ENCODE assay signal across 38 cellular contexts in the genomic region with DNA sequence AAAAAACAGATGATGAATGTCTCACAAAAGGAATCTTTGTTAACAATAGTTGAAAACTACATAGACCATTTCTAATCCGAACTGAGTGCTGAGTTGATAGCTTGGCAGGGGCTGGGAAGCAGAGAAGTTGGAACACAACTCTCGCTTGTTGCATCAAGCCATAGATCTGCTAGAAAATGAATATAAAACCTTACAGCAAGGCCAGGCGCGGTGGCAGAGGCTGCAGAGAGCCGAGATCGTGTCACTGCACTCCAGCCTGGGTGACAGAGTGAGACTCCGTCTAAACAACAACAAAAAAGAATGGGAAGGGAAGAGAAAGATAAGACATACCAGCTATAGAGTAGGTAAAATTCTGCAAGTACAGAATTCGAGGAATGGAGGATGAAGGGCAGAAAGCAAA. TPM values are rescaled to one million over a fixed set of nuclear protein-coding genes. Genes with fewer than 3 reads are reported as not detected.
"Had no signal": no experiment of that assay in that cellular context is flagged by ENCODE, and none has a peak within 500 bp of the region (broad histone marks: within the 10 kb centered on the region; RNA-seq: fewer than 3 reads in every experiment).

No MANE protein-coding gene starts in this region.

- H3K9me3 Mint-ChIP-seq: activated B cell treated with CpG ODN at 0.5 μM for 24 hours; activated CD4-positive, alpha-beta T cell treated with anti-CD3 and anti-CD28 coated beads, Interleukin-2, amount 10 ng/mL, durations not matched to agents 24 days and 14 days; activated CD8-positive, alpha-beta T cell treated with anti-CD3 and anti-CD28 coated beads for 36 hours; activated naive CD4-positive, alpha-beta T cell treated with anti-CD3 and anti-CD28 coated beads, Interleukin-2, amount 50 U/mL, for 72 hours; activated naive CD8-positive, alpha-beta T cell treated with anti-CD3 and anti-CD28 coated beads for 36 hours; activated T-cell treated with anti-CD3 and anti-CD28 coated beads, Interleukin-2, amount 50 U/mL, for 4 hours; activated T-cell treated with anti-CD3 and anti-CD28 coated beads, Interleukin-2, amount 50 U/mL, for 72 hours; activated T-helper 1 cell treated with anti-CD3 and anti-CD28 coated beads, Interleukin-12 subunit alpha, Interleukin-12 subunit beta, Interleukin-2, Interleukin-4 antibody, amounts not matched to agents 30 ng/mL and 10 ng/mL and 1 ng/mL, durations not matched to agents 14 hours and 24 hours and 36 hours; activated T-helper 17 cell treated with anti-CD3 and anti-CD28 coated beads, Interleukin-2, amount 50 U/mL, for 72 hours; central memory CD8-positive, alpha-beta T cell; T-helper 1 cell treated with Interleukin-12 subunit alpha and Interleukin-12 subunit beta and Interleukin-4 antibody, amounts not matched to agents 30 μg/mL and 1 μg/mL, for 36 hours; T-helper 2 cell treated with Interferon-gamma antibody and Interleukin-4, amounts not matched to agents 5 μg/mL and 100 μg/mL, for 36 hours had no signal

- DNase-seq: activated B cell treated with CpG ODN at 0.5 μM for 24 hours; activated CD4-positive, alpha-beta memory T cell treated with anti-CD3 and anti-CD28 coated beads for 36 hours; activated CD4-positive, alpha-beta T cell treated with anti-CD3 and anti-CD28 coated beads for 4 hours; activated CD4-positive, alpha-beta T cell treated with anti-CD3 and anti-CD28 coated beads, Interleukin-2, amount 10 ng/mL, durations not matched to agents 24 days and 14 days; activated CD4-positive, alpha-beta T cell treated with anti-CD3 and anti-CD28 coated beads, Interleukin-2, amount 50 U/mL, for 1 hour; activated CD4-positive, alpha-beta T cell treated with anti-CD3 and anti-CD28 coated beads, Interleukin-2, amount 50 U/mL, for 4 hours; activated CD4-positive, CD25-positive, alpha-beta regulatory T cell treated with anti-CD3 and anti-CD28 coated beads, Interleukin-2, amount 50 U/mL, for 72 hours; activated CD8-positive, alpha-beta memory T cell treated with anti-CD3 and anti-CD28 coated beads, Interleukin-2, amount 10 ng/mL, durations not matched to agents 7 days and 5 days; activated CD8-positive, alpha-beta T cell treated with anti-CD3 and anti-CD28 coated beads for 36 hours; activated effector memory CD4-positive, alpha-beta T cell treated with anti-CD3 and anti-CD28 coated beads, Interleukin-2, amount 50 U/mL, for 16 hours; activated gamma-delta T cell treated with Interleukin-2 at 50 U/mL for 16 hours; activated naive CD4-positive, alpha-beta T cell; activated naive CD4-positive, alpha-beta T cell treated with anti-CD3 and anti-CD28 coated beads for 36 hours; activated naive CD4-positive, alpha-beta T cell treated with anti-CD3 and anti-CD28 coated beads, Interleukin-2, amount 50 U/mL, for 16 hours; activated naive CD8-positive, alpha-beta T cell treated with anti-CD3 and anti-CD28 coated beads for 36 hours; activated T-cell treated with anti-CD3 and anti-CD28 coated beads for 4 hours; activated T-cell treated with anti-CD3 and anti-CD28 coated beads, Interleukin-2, amount 50 U/mL, for 1 hour; activated T-cell treated with anti-CD3 and anti-CD28 coated beads, Interleukin-2, amount 50 U/mL, for 4 hours; activated T-cell treated with anti-CD3 and anti-CD28 coated beads, Interleukin-2, amount 50 U/mL, for 72 hours; adrenal gland; amygdala; anterior cingulate cortex; caudate nucleus; cerebellar nuclear complex; T-helper 1 cell; T-helper 2 cell; T-helper 9 cell had no signal

- H3K4me1 Mint-ChIP-seq: activated B cell treated with CpG ODN at 0.5 μM for 24 hours; activated CD4-positive, alpha-beta T cell treated with anti-CD3 and anti-CD28 coated beads, Interleukin-2, amount 10 ng/mL, durations not matched to agents 24 days and 14 days; activated CD8-positive, alpha-beta memory T cell treated with anti-CD3 and anti-CD28 coated beads, Interleukin-2, amount 10 ng/mL, durations not matched to agents 7 days and 5 days; activated naive CD8-positive, alpha-beta T cell treated with anti-CD3 and anti-CD28 coated beads for 36 hours; activated T-helper 17 cell treated with anti-CD3 and anti-CD28 coated beads, Interleukin-2, amount 50 U/mL, for 72 hours; brain; central memory CD8-positive, alpha-beta T cell had no signal

- H3K27ac Mint-ChIP-seq: activated B cell treated with CpG ODN at 0.5 μM for 24 hours; activated CD4-positive, alpha-beta memory T cell treated with anti-CD3 and anti-CD28 coated beads for 36 hours; activated CD4-positive, alpha-beta T cell treated with anti-CD3 and anti-CD28 coated beads, Interleukin-2, amount 10 ng/mL, durations not matched to agents 24 days and 14 days; activated CD8-positive, alpha-beta memory T cell treated with anti-CD3 and anti-CD28 coated beads, Interleukin-2, amount 10 ng/mL, durations not matched to agents 7 days and 5 days; activated CD8-positive, alpha-beta T cell treated with anti-CD3 and anti-CD28 coated beads for 36 hours; activated naive CD4-positive, alpha-beta T cell treated with anti-CD3 and anti-CD28 coated beads for 36 hours; activated naive CD8-positive, alpha-beta T cell treated with anti-CD3 and anti-CD28 coated beads for 36 hours; activated T-cell treated with anti-CD3 and anti-CD28 coated beads, Interleukin-2, amount 50 U/mL, for 72 hours; activated T-helper 1 cell treated with anti-CD3 and anti-CD28 coated beads, Interleukin-12 subunit alpha, Interleukin-12 subunit beta, Interleukin-2, Interleukin-4 antibody, amounts not matched to agents 30 ng/mL and 10 ng/mL and 1 ng/mL, durations not matched to agents 14 hours and 24 hours and 36 hours; activated T-helper 17 cell treated with anti-CD3 and anti-CD28 coated beads, Interleukin-2, amount 50 U/mL, for 72 hours; brain; T-helper 1 cell treated with Interleukin-12 subunit alpha and Interleukin-12 subunit beta and Interleukin-4 antibody, amounts not matched to agents 30 μg/mL and 1 μg/mL, for 36 hours; T-helper 2 cell treated with Interferon-gamma antibody and Interleukin-4, amounts not matched to agents 5 μg/mL and 100 μg/mL, for 36 hours had no signal

- H3K36me3 Mint-ChIP-seq: activated CD4-positive, alpha-beta memory T cell treated with anti-CD3 and anti-CD28 coated beads for 36 hours; activated CD8-positive, alpha-beta memory T cell treated with anti-CD3 and anti-CD28 coated beads, Interleukin-2, amount 10 ng/mL, durations not matched to agents 7 days and 5 days; activated naive CD4-positive, alpha-beta T cell treated with anti-CD3 and anti-CD28 coated beads, Interleukin-2, amount 50 U/mL, for 72 hours; activated naive CD8-positive, alpha-beta T cell treated with anti-CD3 and anti-CD28 coated beads for 36 hours; brain had no signal

- H3K27me3 Mint-ChIP-seq: activated B cell treated with CpG ODN at 0.5 μM for 24 hours; activated CD4-positive, alpha-beta memory T cell treated with anti-CD3 and anti-CD28 coated beads for 36 hours; activated CD8-positive, alpha-beta memory T cell treated with anti-CD3 and anti-CD28 coated beads, Interleukin-2, amount 10 ng/mL, durations not matched to agents 7 days and 5 days; activated CD8-positive, alpha-beta T cell treated with anti-CD3 and anti-CD28 coated beads for 36 hours; activated naive CD8-positive, alpha-beta T cell treated with anti-CD3 and anti-CD28 coated beads for 36 hours; activated T-helper 17 cell treated with anti-CD3 and anti-CD28 coated beads, Interleukin-2, amount 50 U/mL, for 72 hours; central memory CD8-positive, alpha-beta T cell had no signal

- H3K4me3 Mint-ChIP-seq: activated B cell treated with CpG ODN at 0.5 μM for 24 hours; activated CD4-positive, alpha-beta memory T cell treated with anti-CD3 and anti-CD28 coated beads for 36 hours; activated CD4-positive, alpha-beta T cell treated with anti-CD3 and anti-CD28 coated beads, Interleukin-2, amount 10 ng/mL, durations not matched to agents 24 days and 14 days; activated CD8-positive, alpha-beta memory T cell treated with anti-CD3 and anti-CD28 coated beads, Interleukin-2, amount 10 ng/mL, durations not matched to agents 7 days and 5 days; activated CD8-positive, alpha-beta T cell treated with anti-CD3 and anti-CD28 coated beads for 36 hours; activated naive CD4-positive, alpha-beta T cell treated with anti-CD3 and anti-CD28 coated beads for 36 hours; activated naive CD8-positive, alpha-beta T cell treated with anti-CD3 and anti-CD28 coated beads for 36 hours; activated T-cell treated with anti-CD3 and anti-CD28 coated beads, Interleukin-2, amount 50 U/mL, for 4 hours; activated T-cell treated with anti-CD3 and anti-CD28 coated beads, Interleukin-2, amount 50 U/mL, for 72 hours; activated T-helper 1 cell treated with anti-CD3 and anti-CD28 coated beads, Interleukin-12 subunit alpha, Interleukin-12 subunit beta, Interleukin-2, Interleukin-4 antibody, amounts not matched to agents 30 ng/mL and 10 ng/mL and 1 ng/mL, durations not matched to agents 14 hours and 24 hours and 36 hours; activated T-helper 17 cell treated with anti-CD3 and anti-CD28 coated beads, Interleukin-2, amount 50 U/mL, for 72 hours; brain; central memory CD8-positive, alpha-beta T cell; T-helper 1 cell treated with Interleukin-12 subunit alpha and Interleukin-12 subunit beta and Interleukin-4 antibody, amounts not matched to agents 30 μg/mL and 1 μg/mL, for 36 hours; T-helper 2 cell treated with Interferon-gamma antibody and Interleukin-4, amounts not matched to agents 5 μg/mL and 100 μg/mL, for 36 hours had no signal

RNA-seq across cellular contexts. Expression of a gene that starts 28.0 kb away (rescaled TPM):
- total RNA-seq: activated B cell treated with CpG ODN at 0.5 μM for 24 hours; activated CD4-positive, alpha-beta memory T cell treated with anti-CD3 and anti-CD28 coated beads for 36 hours; activated CD4-positive, alpha-beta T cell treated with anti-CD3 and anti-CD28 coated beads, Interleukin-2, amount 10 ng/mL, durations not matched to agents 24 days and 14 days; activated CD8-positive, alpha-beta memory T cell treated with anti-CD3 and anti-CD28 coated beads, Interleukin-2, amount 10 ng/mL, durations not matched to agents 7 days and 5 days; activated CD8-positive, alpha-beta T cell treated with anti-CD3 and anti-CD28 coated beads for 36 hours; activated naive CD4-positive, alpha-beta T cell treated with anti-CD3 and anti-CD28 coated beads for 36 hours; activated naive CD4-positive, alpha-beta T cell treated with anti-CD3 and anti-CD28 coated beads, Interleukin-2, amount 50 U/mL, for 72 hours; activated naive CD8-positive, alpha-beta T cell treated with anti-CD3 and anti-CD28 coated beads for 36 hours; activated T-cell treated with anti-CD3 and anti-CD28 coated beads, Interleukin-2, amount 50 U/mL, for 4 hours; activated T-cell treated with anti-CD3 and anti-CD28 coated beads, Interleukin-2, amount 50 U/mL, for 72 hours; activated T-helper 1 cell treated with anti-CD3 and anti-CD28 coated beads, Interleukin-12 subunit alpha, Interleukin-12 subunit beta, Interleukin-2, Interleukin-4 antibody, amounts not matched to agents 30 ng/mL and 10 ng/mL and 1 ng/mL, durations not matched to agents 14 hours and 24 hours and 36 hours; activated T-helper 17 cell treated with anti-CD3 and anti-CD28 coated beads, Interleukin-2, amount 50 U/mL, for 72 hours; adrenal gland; ascending aorta; bronchial epithelial cell; cardiac muscle cell; chondrocyte had no signal
